ENCODE assay signal across 8 cellular contexts in the genomic region with DNA sequence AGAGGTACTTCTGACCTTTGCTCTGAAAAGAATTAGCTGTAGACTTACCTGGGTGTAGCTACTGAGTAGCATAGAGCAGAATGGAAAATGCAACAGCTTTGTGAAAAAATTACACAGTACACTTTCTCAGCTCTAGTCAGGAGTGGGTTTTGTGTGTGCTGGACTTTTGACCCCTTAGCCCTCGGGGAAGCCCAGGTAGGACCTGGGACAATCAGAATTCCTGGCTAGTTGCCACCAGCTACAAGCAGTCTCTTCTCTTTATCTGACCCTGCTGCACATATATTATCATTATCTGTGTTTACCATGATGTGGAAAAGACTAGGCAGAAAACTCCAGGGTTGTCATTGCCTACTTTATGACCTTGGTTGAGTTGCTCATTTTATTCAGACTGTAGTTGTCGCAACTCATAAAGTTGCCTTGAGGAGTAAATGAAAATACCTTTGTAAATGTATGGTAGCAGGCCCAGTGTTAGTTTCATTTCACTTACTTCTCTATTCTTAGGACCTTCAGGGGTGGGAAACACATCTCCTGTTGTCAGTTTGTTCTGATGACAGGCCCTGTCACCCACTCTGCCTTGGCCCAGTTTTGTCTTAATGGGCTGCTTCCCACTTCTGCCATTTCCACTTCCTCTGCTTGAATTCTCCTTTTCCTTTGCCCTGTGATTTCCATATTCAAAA. TPM values are rescaled to one million over a fixed set of nuclear protein-coding genes. Genes with fewer than 3 reads are reported as not detected.
DNase-seq lines count a peak whose midpoint lies in the region; ATAC-seq, FAIRE-seq and TF ChIP-seq lines count a peak whose summit lies in the region.

No MANE protein-coding gene starts in this region.

- no peak for DNase-seq in GM12891 (ENCODE audit: insufficient read length, low spot score)
- no peak for DNase-seq in RWPE2 (ENCODE audit: low spot score)
- peak; percentile 48 for DNase-seq in lower lobe of right lung
- DNase-seq in RCC 7860 (ENCODE audit: low spot score): no peak
- DNase-seq in caudate nucleus (lab: John Stamatoyannopoulos, UW): no peak
- DNase-seq in central memory CD4-positive, alpha-beta T cell: no peak
- no peak for DNase-seq in SJCRH30

- H3K4me1 ChIP-seq in RWPE2 (ENCODE audit: insufficient read depth, poor library complexity, severe bottlenecking) (peaks cover 16% of the 10 kb centered on the region), lower lobe of right lung (peaks cover 66% of the 10 kb centered on the region), SJCRH30 (no peaks in the 10 kb centered on the region)

- H3K27me3 ChIP-seq in RWPE2 (ENCODE audit: insufficient read depth, poor library complexity, severe bottlenecking) (no peaks in the 10 kb centered on the region), lower lobe of right lung (ENCODE audit: low read depth) (no peaks in the 10 kb centered on the region), SJCRH30 (no peaks in the 10 kb centered on the region)

- FAIRE-seq in GM12891 (lab: Jason Lieb, UNC) (peak; percentile 65), RCC 7860 (lab: Jason Lieb, UNC) (no peak)

- H3K36me3 ChIP-seq in RWPE2 (ENCODE audit: low read depth): no peaks in the 10 kb centered on the region
- no peaks in the 10 kb centered on the region for H3K36me3 ChIP-seq in lower lobe of right lung
- no peaks in the 10 kb centered on the region for H3K36me3 ChIP-seq in SJCRH30

- intact Hi-C loops in lower lobe of right lung (cut with DNase I): no loop called here

- TF ChIP-seq CTCF in RWPE2 (IDR thresholded peaks at IDR 0.05; ENCODE audit: poor library complexity, severe bottlenecking): no peak
- TF ChIP-seq CTCF in lower lobe of right lung (IDR thresholded peaks at IDR 0.05): no peak

- H3K4me3 ChIP-seq in RWPE2 (ENCODE audit: severe bottlenecking) (no peak overlapping the region), lower lobe of right lung (no peak overlapping the region), SJCRH30 (no peak overlapping the region)

- H3K27ac ChIP-seq in RWPE2 (ENCODE audit: poor library complexity, severe bottlenecking): peak overlapping the region; percentile 27
- H3K27ac ChIP-seq in lower lobe of right lung: no peak overlapping the region
- no peak overlapping the region for H3K27ac ChIP-seq in caudate nucleus (ENCODE audit: low read depth, low read length)
- H3K27ac ChIP-seq in SJCRH30: no peak overlapping the region

- H3K9me3 ChIP-seq in RWPE2 (ENCODE audit: severe bottlenecking) (no peaks in the 10 kb centered on the region), lower lobe of right lung (no peaks in the 10 kb centered on the region), SJCRH30 (replicated peaks) (no peaks in the 10 kb centered on the region)

- ATAC-seq in GM21825 (IDR thresholded peaks at IDR 0.05; ENCODE audit: unreplicated experiment) (peak; percentile 30), RWPE2 (ENCODE audit: low read depth) (no peak), lower lobe of right lung (no peak)

- no peak for TF ChIP-seq POLR2A in GM12891 (IDR thresholded peaks at IDR 0.05; ENCODE audit: low read depth, low read length)

TF ChIP-seq in GM12891, 5 proteins besides CTCF, POLR2A, EP300 and RAD21:
- TF ChIP-seq TAF1 (IDR thresholded peaks at IDR 0.05; ENCODE audit: low read depth, low read length): no peak
- peak; percentile 73 for TF ChIP-seq SPI1 (IDR thresholded peaks at IDR 0.05; ENCODE audit: low read depth, low read length)
TF ChIP-seq in GM12891: peak in this region for 1.

RNA-seq across cellular contexts. Expression of gene NEK7, which starts 5.4 kb away (rescaled TPM):
- 9.0 TPM for polyA plus RNA-seq in GM12891 (2012; ENCODE audit: low read depth, missing spikeins)
- 98.1 TPM for total RNA-seq in lower lobe of right lung
- 24.9 and 28.4 TPM in 2 replicates for total RNA-seq in SJCRH30 (2014; rRNA removed; shearing (Covaris generic))
